In the genomic region with DNA sequence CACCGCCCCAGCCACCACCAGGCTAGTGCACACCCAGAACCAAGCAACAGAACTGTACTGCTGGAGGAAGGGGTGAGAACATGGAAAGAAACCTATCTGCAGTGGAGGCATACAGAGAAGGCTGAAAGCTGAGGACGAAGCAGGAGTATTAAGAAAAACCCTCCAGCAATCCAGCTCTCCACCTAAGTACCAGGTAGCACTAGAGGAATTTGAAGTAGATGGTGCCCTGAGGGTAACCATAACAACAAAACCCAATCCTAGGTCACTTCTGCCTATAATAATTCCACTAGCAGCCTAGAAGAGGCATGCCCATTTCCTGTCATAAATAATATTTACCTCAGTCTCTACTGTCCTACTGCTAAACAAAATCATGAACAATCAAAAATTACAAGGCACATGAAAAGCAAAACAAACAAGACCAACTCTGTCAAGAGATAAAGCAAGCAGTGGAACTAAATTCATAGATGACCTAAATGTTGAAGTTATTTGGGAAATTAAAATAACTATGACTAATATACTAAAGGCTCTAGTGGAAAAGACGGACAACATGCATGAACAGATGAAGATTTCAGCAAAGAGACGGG, we compare ENCODE assay signal across 3 cellular contexts.
TF ChIP-seq lines count a peak whose summit lies in the region.

No MANE protein-coding gene starts in this region.

TF ChIP-seq in SK-N-SH treated with all-trans-retinoic acid at 6 μM for 48 hours, 23 proteins besides CTCF, POLR2A, EP300 and RAD21 (continued from another document):
- TF ChIP-seq PATZ1 (CRISPR knock-in tag; IDR thresholded peaks at IDR 0.05; ENCODE audit: borderline replicate concordance), result no peak
- no peak for TF ChIP-seq GLIS3 (CRISPR knock-in tag; IDR thresholded peaks at IDR 0.05)
- TF ChIP-seq TSHZ2 (CRISPR knock-in tag; IDR thresholded peaks at IDR 0.05), result no peak
- no peak for TF ChIP-seq ARNTL (CRISPR knock-in tag; IDR thresholded peaks at IDR 0.05; ENCODE audit: borderline replicate concordance, low read depth)
- no peak for TF ChIP-seq ISL1 (CRISPR knock-in tag; IDR thresholded peaks at IDR 0.05)
- no peak for TF ChIP-seq ZFP30 (CRISPR knock-in tag; IDR thresholded peaks at IDR 0.05)
- TF ChIP-seq ZNF70 (CRISPR knock-in tag; IDR thresholded peaks at IDR 0.05), result no peak
- no peak for TF ChIP-seq PPARA (CRISPR knock-in tag; IDR thresholded peaks at IDR 0.05; ENCODE audit: borderline replicate concordance)
- TF ChIP-seq ZNF8 (CRISPR knock-in tag; IDR thresholded peaks at IDR 0.05), result no peak
- no peak for TF ChIP-seq SNAI2 (CRISPR knock-in tag; IDR thresholded peaks at IDR 0.05)
- no peak for TF ChIP-seq ZFP3 (CRISPR knock-in tag; IDR thresholded peaks at IDR 0.05)

TF ChIP-seq in SK-N-SH, 30 proteins besides CTCF, POLR2A, EP300 and RAD21 (continued from another document):
- TF ChIP-seq, protein P1, sequence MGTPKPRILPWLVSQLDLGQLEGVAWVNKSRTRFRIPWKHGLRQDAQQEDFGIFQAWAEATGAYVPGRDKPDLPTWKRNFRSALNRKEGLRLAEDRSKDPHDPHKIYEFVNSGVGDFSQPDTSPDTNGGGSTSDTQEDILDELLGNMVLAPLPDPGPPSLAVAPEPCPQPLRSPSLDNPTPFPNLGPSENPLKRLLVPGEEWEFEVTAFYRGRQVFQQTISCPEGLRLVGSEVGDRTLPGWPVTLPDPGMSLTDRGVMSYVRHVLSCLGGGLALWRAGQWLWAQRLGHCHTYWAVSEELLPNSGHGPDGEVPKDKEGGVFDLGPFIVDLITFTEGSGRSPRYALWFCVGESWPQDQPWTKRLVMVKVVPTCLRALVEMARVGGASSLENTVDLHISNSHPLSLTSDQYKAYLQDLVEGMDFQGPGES (IDR thresholded peaks at IDR 0.05; ENCODE audit: low read depth, low read length), result no peak
- TF ChIP-seq GABPA (IDR thresholded peaks at IDR 0.05; ENCODE audit: low read depth) (no peak), YY1 (IDR thresholded peaks at IDR 0.05; ENCODE audit: low read depth) (no peak), RCOR1 (IDR thresholded peaks at IDR 0.05; ENCODE audit: low read length) (no peak), JUND (IDR thresholded peaks at IDR 0.05) (no peak), FOXJ3 (CRISPR knock-in tag; IDR thresholded peaks at IDR 0.05) (no peak), USF2 (IDR thresholded peaks at IDR 0.05; ENCODE audit: borderline replicate concordance, low read depth, low read length) (no peak), TAF1 (IDR thresholded peaks at IDR 0.05; ENCODE audit: borderline replicate concordance, low read depth, low read length) (no peak), ZBTB33 (IDR thresholded peaks at IDR 0.05; ENCODE audit: borderline replicate concordance, low read depth) (no peak), ELF1 (IDR thresholded peaks at IDR 0.05) (no peak), MEF2A (IDR thresholded peaks at IDR 0.05; ENCODE audit: borderline replicate concordance, low read depth) (no peak), SIN3A (IDR thresholded peaks at IDR 0.05; ENCODE audit: borderline replicate concordance, low read depth, low read length) (no peak)
- TF ChIP-seq, protein P2, sequence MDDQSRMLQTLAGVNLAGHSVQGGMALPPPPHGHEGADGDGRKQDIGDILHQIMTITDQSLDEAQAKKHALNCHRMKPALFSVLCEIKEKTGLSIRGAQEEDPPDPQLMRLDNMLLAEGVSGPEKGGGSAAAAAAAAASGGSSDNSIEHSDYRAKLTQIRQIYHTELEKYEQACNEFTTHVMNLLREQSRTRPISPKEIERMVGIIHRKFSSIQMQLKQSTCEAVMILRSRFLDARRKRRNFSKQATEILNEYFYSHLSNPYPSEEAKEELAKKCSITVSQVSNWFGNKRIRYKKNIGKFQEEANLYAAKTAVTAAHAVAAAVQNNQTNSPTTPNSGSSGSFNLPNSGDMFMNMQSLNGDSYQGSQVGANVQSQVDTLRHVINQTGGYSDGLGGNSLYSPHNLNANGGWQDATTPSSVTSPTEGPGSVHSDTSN (IDR thresholded peaks at IDR 0.05), result no peak

TF ChIP-seq in WTC11, 78 proteins besides CTCF, POLR2A, EP300 and RAD21 (continued from another document):
- TF ChIP-seq PRRX2 (CRISPR knock-in tag; IDR thresholded peaks at IDR 0.05) (no peak), STAT6 (CRISPR knock-in tag; conservative IDR thresholded peaks at IDR 0.05; ENCODE audit: low read depth) (no peak), ELF4 (CRISPR knock-in tag; IDR thresholded peaks at IDR 0.05; ENCODE audit: low read depth) (no peak), CREM (CRISPR knock-in tag; IDR thresholded peaks at IDR 0.05) (no peak), NFE2L1 (CRISPR knock-in tag; IDR thresholded peaks at IDR 0.05) (no peak), ZNF423 (CRISPR knock-in tag; IDR thresholded peaks at IDR 0.05) (no peak), ATF2 (CRISPR knock-in tag; IDR thresholded peaks at IDR 0.05; ENCODE audit: borderline replicate concordance, low read depth) (no peak), TCF7 (CRISPR knock-in tag; IDR thresholded peaks at IDR 0.05; ENCODE audit: low read depth) (no peak), NR2C2 (CRISPR knock-in tag; IDR thresholded peaks at IDR 0.05) (no peak), MXD4 (CRISPR knock-in tag; IDR thresholded peaks at IDR 0.05; ENCODE audit: borderline replicate concordance) (no peak), FOXJ3 (CRISPR knock-in tag; IDR thresholded peaks at IDR 0.05; ENCODE audit: borderline replicate concordance) (no peak), NFATC4 (CRISPR knock-in tag; IDR thresholded peaks at IDR 0.05) (no peak)
- TF ChIP-seq, protein P3, sequence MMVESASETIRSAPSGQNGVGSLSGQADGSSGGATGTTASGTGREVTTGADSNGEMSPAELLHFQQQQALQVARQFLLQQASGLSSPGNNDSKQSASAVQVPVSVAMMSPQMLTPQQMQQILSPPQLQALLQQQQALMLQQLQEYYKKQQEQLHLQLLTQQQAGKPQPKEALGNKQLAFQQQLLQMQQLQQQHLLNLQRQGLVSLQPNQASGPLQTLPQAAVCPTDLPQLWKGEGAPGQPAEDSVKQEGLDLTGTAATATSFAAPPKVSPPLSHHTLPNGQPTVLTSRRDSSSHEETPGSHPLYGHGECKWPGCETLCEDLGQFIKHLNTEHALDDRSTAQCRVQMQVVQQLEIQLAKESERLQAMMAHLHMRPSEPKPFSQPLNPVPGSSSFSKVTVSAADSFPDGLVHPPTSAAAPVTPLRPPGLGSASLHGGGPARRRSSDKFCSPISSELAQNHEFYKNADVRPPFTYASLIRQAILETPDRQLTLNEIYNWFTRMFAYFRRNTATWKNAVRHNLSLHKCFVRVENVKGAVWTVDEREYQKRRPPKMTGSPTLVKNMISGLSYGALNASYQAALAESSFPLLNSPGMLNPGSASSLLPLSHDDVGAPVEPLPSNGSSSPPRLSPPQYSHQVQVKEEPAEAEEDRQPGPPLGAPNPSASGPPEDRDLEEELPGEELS (CRISPR knock-in tag; IDR thresholded peaks at IDR 0.05), result no peak
